Comparison of ENCODE assay signal across 12 cellular contexts in genomic region chr1:54279457-54279856, GRCh38.
A peak's percentile ranks its signal among the peaks of the same experiment; 100 is the strongest.
DNase-seq lines count a peak whose midpoint lies in the region; ATAC-seq and TF ChIP-seq lines count a peak whose summit lies in the region.
"Had no signal": no experiment of that assay in that cellular context is flagged by ENCODE, and none has a peak within 500 bp of the region (broad histone marks: within the 10 kb centered on the region; RNA-seq: fewer than 3 reads in every experiment).

No MANE protein-coding gene starts in this region.

- ATAC-seq in heart left ventricle = no peak
- ATAC-seq in psoas muscle = no peak
- ATAC-seq in aorta (ENCODE audit: low FRiP score) = no peak
- ATAC-seq in GM18868 (IDR thresholded peaks at IDR 0.05; ENCODE audit: unreplicated experiment) = no peak
- no peak for ATAC-seq in HG03045 (IDR thresholded peaks at IDR 0.05; ENCODE audit: unreplicated experiment)
- ATAC-seq: activated CD8-positive, alpha-beta memory T cell treated with anti-CD3 and anti-CD28 coated beads, Interleukin-2, amount 10 ng/mL, durations not matched to agents 7 days and 5 days had no signal

- no peaks in the 10 kb centered on the region for H3K27me3 ChIP-seq in heart left ventricle
- H3K27me3 ChIP-seq in right atrium auricular region = no peaks in the 10 kb centered on the region
- H3K27me3 ChIP-seq in esophagus muscularis mucosa = no peaks in the 10 kb centered on the region
- no peaks in the 10 kb centered on the region for H3K27me3 ChIP-seq in psoas muscle (ENCODE audit: insufficient read depth in 3 of 3, low read length in 2 of 3)
- H3K27me3 ChIP-seq in aorta (ENCODE audit: control insufficient read depth in 1 of 2, insufficient read depth in 2 of 2, low read length in 1 of 2) = no peaks in the 10 kb centered on the region

- POLR2A ChIA-PET in RWPE1 (lab: Yijun Ruan, JAX; ENCODE audit: low non-redundant PET) = no interaction called here

- CTCF ChIA-PET in RWPE1 (lab: Yijun Ruan, JAX) = interaction anchor here (0.6 kb wide), 1 partner anchor 26 kb away, joined by 5 read pairs; no protein-coding TSS in a partner anchor

- H3K4me3 ChIP-seq in heart left ventricle (no peak overlapping the region), right atrium auricular region (no peak overlapping the region), esophagus muscularis mucosa (no peak overlapping the region), psoas muscle (no peak overlapping the region), aorta (ENCODE audit: low read length in 2 of 2) (no peak overlapping the region)

- DNase-seq in heart left ventricle = no peak
- DNase-seq in right atrium auricular region (ENCODE audit: low spot score) = no peak
- no peak for DNase-seq in esophagus muscularis mucosa (ENCODE audit: extremely low spot score)
- DNase-seq in psoas muscle = no peak
- no peak for DNase-seq in aorta
- no peak for DNase-seq in RWPE1 (ENCODE audit: low spot score)
- DNase-seq: activated CD8-positive, alpha-beta memory T cell treated with anti-CD3 and anti-CD28 coated beads, Interleukin-2, amount 10 ng/mL, durations not matched to agents 7 days and 5 days; foreskin melanocyte; islet precursor cell; NCI-H2081 treated with DMSO at 0.1 percent for 48 hours had no signal

- TF ChIP-seq POLR2A in heart left ventricle (IDR thresholded peaks at IDR 0.05) (no peak), esophagus muscularis mucosa (IDR thresholded peaks at IDR 0.05; ENCODE audit: low read depth) (no peak)

- WGBS in heart left ventricle, 4 donors = 93 to 96% (median 96%) methylated on average over 5 to 8 of the region's 8 CpGs
- WGBS in esophagus muscularis mucosa = 97% methylated on average over 6 of the region's 8 CpGs
- WGBS in psoas muscle, 3 donors = 94 to 98% (median 96%) methylated on average over 8 of the region's 8 CpGs
- 95% methylated on average over 8 of the region's 8 CpGs for WGBS in aorta, 2 donors

- no peaks in the 10 kb centered on the region for H3K9me3 ChIP-seq in heart left ventricle
- no peaks in the 10 kb centered on the region for H3K9me3 ChIP-seq in right atrium auricular region
- H3K9me3 ChIP-seq in esophagus muscularis mucosa = no peaks in the 10 kb centered on the region
- no peaks in the 10 kb centered on the region for H3K9me3 ChIP-seq in psoas muscle
- no peaks in the 10 kb centered on the region for H3K9me3 ChIP-seq in aorta (ENCODE audit: control insufficient read depth, low read length)

- intact Hi-C loops in heart left ventricle (cut with DNase I) = loop anchor here in 7 of 10 donors (5.0 to 10.0 kb wide), 6 partner anchors 33 to 227 kb away; partner anchors contain the start of genes SSBP3 (in 4 of the 7), TCEANC2 (in 1 of the 7) and TMEM59 (in 1 of the 7)
- intact Hi-C loops in esophagus muscularis mucosa (cut with DNase I) = loop anchor here (5.0 kb wide), 1 partner anchor 48 kb away; no protein-coding TSS in a partner anchor
- intact Hi-C loops in psoas muscle (cut with DNase I) = loop anchor here (5.0 to 10.0 kb wide), 3 partner anchors 53 to 123 kb away; no protein-coding TSS in a partner anchor
- intact Hi-C loops in aorta (cut with DNase I) = no loop called here

- H3K4me1 ChIP-seq in heart left ventricle = peaks cover 12 to 77% (median 61%) of the 10 kb centered on the region in 12 donors
- peaks cover 0 to 56% of the 10 kb centered on the region in 2 donors for H3K4me1 ChIP-seq in right atrium auricular region
- H3K4me1 ChIP-seq in esophagus muscularis mucosa = peaks cover 72 to 98% (median 94%) of the 10 kb centered on the region in 4 donors
- peaks cover 66% of the 10 kb centered on the region for H3K4me1 ChIP-seq in psoas muscle
- peaks cover 0 to 3% of the 10 kb centered on the region in 2 donors for H3K4me1 ChIP-seq in aorta (ENCODE audit: control insufficient read depth in 1 of 2, insufficient read depth in 2 of 2, low read length in 2 of 2)

- H3K36me3 ChIP-seq in heart left ventricle (peaks cover 0 to 19% (median 3%) of the 10 kb centered on the region in 9 donors), right atrium auricular region (peaks cover 5% of the 10 kb centered on the region), esophagus muscularis mucosa (peaks cover 0 to 16% (median 9%) of the 10 kb centered on the region in 4 donors), psoas muscle (ENCODE audit: insufficient read depth in 1 of 2, low read depth in 1 of 2) (peaks cover 0 to 10% of the 10 kb centered on the region in 2 donors), aorta (ENCODE audit: control insufficient read depth in 1 of 2, insufficient read depth in 2 of 2, low read length in 1 of 2) (no peaks in the 10 kb centered on the region)

- TF ChIP-seq CTCF in heart left ventricle (IDR thresholded peaks at IDR 0.05) (no peak), right atrium auricular region (IDR thresholded peaks at IDR 0.05) (no peak), esophagus muscularis mucosa (IDR thresholded peaks at IDR 0.05) (no peak), psoas muscle (IDR thresholded peaks at IDR 0.05) (no peak), RWPE1 (conservative IDR thresholded peaks at IDR 0.05; ENCODE audit: low read depth) (no peak)

- no peak for TF ChIP-seq EP300 in esophagus muscularis mucosa (IDR thresholded peaks at IDR 0.05)

- H3K27ac ChIP-seq in heart left ventricle (peak overlapping the region in 9 of 12 donors; percentile 39 to 89 (median 68)), right atrium auricular region (peak overlapping the region in 1 of 2 donors; percentile 72), esophagus muscularis mucosa (replicated peaks in 1 of 4) (peak overlapping the region; percentile 90 to 97 (median 95)), psoas muscle (peak overlapping the region; percentile 87), aorta (ENCODE audit: low read depth in 1 of 2, low read length in 2 of 2) (peak overlapping the region; percentile 48 to 97), RWPE1 (no peak overlapping the region)

Comparison
In these comparisons a context has a peak if more than half of its experiments do, and no peak if none do; other contexts are left out.
1. intact Hi-C loops: an anchor here in heart left ventricle (5.0 to 10.0 kb wide), esophagus muscularis mucosa (5.0 kb wide) and psoas muscle (5.0 to 10.0 kb wide); none called in aorta.